24 cellular contexts compared by ENCODE assay signal in the genomic region with DNA sequence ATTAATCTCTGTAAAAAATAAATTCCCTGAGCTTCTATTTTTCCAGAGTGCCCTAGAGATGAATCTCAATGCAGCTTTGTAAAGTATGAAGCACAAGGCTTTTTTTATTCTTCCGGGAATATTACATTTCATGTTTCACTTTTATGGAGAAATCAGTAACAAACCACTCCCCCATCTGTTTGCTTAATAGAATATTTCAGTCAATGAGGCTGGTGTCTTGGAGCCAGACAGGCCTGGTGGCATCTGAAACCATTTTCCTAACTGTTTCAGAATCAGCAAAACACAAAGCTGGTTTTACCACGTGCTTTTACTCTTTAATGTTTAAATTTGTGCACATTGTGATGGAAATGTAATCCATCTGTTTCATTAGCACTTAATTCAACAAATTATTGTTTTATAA.
"Had no signal": no experiment of that assay in that cellular context is flagged by ENCODE, and none has a peak within 500 bp of the region (broad histone marks: within the 10 kb centered on the region; RNA-seq: fewer than 3 reads in every experiment).

No MANE protein-coding gene starts in this region.

- DNase-seq: activated CD4-positive, alpha-beta memory T cell treated with anti-CD3 and anti-CD28 coated beads, Interleukin-2, amount 10 ng/mL, durations not matched to agents 7 days and 5 days; activated CD4-positive, alpha-beta T cell treated with anti-CD3 and anti-CD28 coated beads, Interleukin-2, amount 10 ng/mL, durations not matched to agents 24 days and 14 days; activated CD4-positive, CD25-positive, alpha-beta regulatory T cell; activated CD8-positive, alpha-beta memory T cell treated with anti-CD3 and anti-CD28 coated beads, Interleukin-2, amount 10 ng/mL, durations not matched to agents 7 days and 5 days; activated effector memory CD4-positive, alpha-beta T cell treated with anti-CD3 and anti-CD28 coated beads, Interleukin-2, amount 50 U/mL, for 16 hours; activated naive CD4-positive, alpha-beta T cell treated with anti-CD3 and anti-CD28 coated beads, Interleukin-2, amount 10 ng/mL, durations not matched to agents 7 days and 5 days; activated T-cell treated with anti-CD3 and anti-CD28 coated beads for 4 hours; cerebellar nuclear complex; foreskin melanocyte; hypothalamus; left cardiac atrium; midbrain; right cardiac atrium; stimulated activated CD4-positive, alpha-beta T cell treated with anti-CD3 and anti-CD28 coated beads, Interleukin-12 subunit alpha, Interleukin-12 subunit beta, amount 100 ng/mL, for 4 hours; stimulated activated CD4-positive, alpha-beta T cell treated with anti-CD3 and anti-CD28 coated beads, Interleukin-4, amount 100 ng/mL, for 4 hours; stimulated activated naive CD8-positive, alpha-beta T cell treated with anti-CD3 and anti-CD28 coated beads, Interleukin-15, Interleukin-2, amounts not matched to agents 100 U/mL and 50 U/mL, for 24 hours; substantia nigra; T1000; tibial artery had no signal

- H3K36me3 ChIP-seq: neutrophil, tibial artery had no signal

- H3K4me1 ChIP-seq: parathyroid adenoma, tibial artery had no signal

- H3K36me3 Mint-ChIP-seq: activated CD8-positive, alpha-beta memory T cell treated with anti-CD3 and anti-CD28 coated beads, Interleukin-2, amount 10 ng/mL, durations not matched to agents 7 days and 5 days; activated naive CD4-positive, alpha-beta T cell treated with anti-CD3 and anti-CD28 coated beads, Interleukin-2, amount 10 ng/mL, durations not matched to agents 7 days and 5 days; natural killer cell treated with Interleukin-12 subunit alpha and Interleukin-12 subunit beta and Interleukin-15 and Interleukin-18, amount 100 ng/mL, for 72 hours had no signal

- H3K9ac ChIP-seq: parathyroid adenoma had no signal

- H3K9me3 Mint-ChIP-seq: activated CD4-positive, alpha-beta T cell treated with anti-CD3 and anti-CD28 coated beads, Interleukin-2, amount 10 ng/mL, durations not matched to agents 24 days and 14 days; activated naive CD4-positive, alpha-beta T cell treated with anti-CD3 and anti-CD28 coated beads, Interleukin-2, amount 10 ng/mL, durations not matched to agents 7 days and 5 days; T-helper 1 cell treated with Interleukin-12 subunit alpha and Interleukin-12 subunit beta and Interleukin-4 antibody, amounts not matched to agents 30 μg/mL and 1 μg/mL, for 36 hours had no signal

- H2AFZ ChIP-seq: parathyroid adenoma had no signal

- H3K4me1 Mint-ChIP-seq: activated CD4-positive, alpha-beta memory T cell treated with anti-CD3 and anti-CD28 coated beads, Interleukin-2, amount 10 ng/mL, durations not matched to agents 7 days and 5 days; activated CD4-positive, alpha-beta T cell treated with anti-CD3 and anti-CD28 coated beads, Interleukin-2, amount 10 ng/mL, durations not matched to agents 24 days and 14 days; activated CD8-positive, alpha-beta memory T cell treated with anti-CD3 and anti-CD28 coated beads, Interleukin-2, amount 10 ng/mL, durations not matched to agents 7 days and 5 days; activated naive CD4-positive, alpha-beta T cell treated with anti-CD3 and anti-CD28 coated beads, Interleukin-2, amount 10 ng/mL, durations not matched to agents 7 days and 5 days had no signal

- H3K79me2 ChIP-seq: parathyroid adenoma had no signal

- H3K27ac Mint-ChIP-seq: activated CD4-positive, alpha-beta memory T cell treated with anti-CD3 and anti-CD28 coated beads, Interleukin-2, amount 10 ng/mL, durations not matched to agents 7 days and 5 days; activated CD4-positive, alpha-beta T cell treated with anti-CD3 and anti-CD28 coated beads, Interleukin-2, amount 10 ng/mL, durations not matched to agents 24 days and 14 days; activated CD8-positive, alpha-beta memory T cell treated with anti-CD3 and anti-CD28 coated beads, Interleukin-2, amount 10 ng/mL, durations not matched to agents 7 days and 5 days; activated naive CD4-positive, alpha-beta T cell treated with anti-CD3 and anti-CD28 coated beads, Interleukin-2, amount 10 ng/mL, durations not matched to agents 7 days and 5 days; natural killer cell treated with Interleukin-12 subunit alpha and Interleukin-12 subunit beta and Interleukin-15 and Interleukin-18, amount 100 ng/mL, for 72 hours; T-helper 1 cell treated with Interleukin-12 subunit alpha and Interleukin-12 subunit beta and Interleukin-4 antibody, amounts not matched to agents 30 μg/mL and 1 μg/mL, for 36 hours had no signal

- H3K4me3 Mint-ChIP-seq: activated CD4-positive, alpha-beta memory T cell treated with anti-CD3 and anti-CD28 coated beads, Interleukin-2, amount 10 ng/mL, durations not matched to agents 7 days and 5 days; activated CD4-positive, alpha-beta T cell treated with anti-CD3 and anti-CD28 coated beads, Interleukin-2, amount 10 ng/mL, durations not matched to agents 24 days and 14 days; activated CD8-positive, alpha-beta memory T cell treated with anti-CD3 and anti-CD28 coated beads, Interleukin-2, amount 10 ng/mL, durations not matched to agents 7 days and 5 days; activated naive CD4-positive, alpha-beta T cell treated with anti-CD3 and anti-CD28 coated beads, Interleukin-2, amount 10 ng/mL, durations not matched to agents 7 days and 5 days; natural killer cell treated with Interleukin-12 subunit alpha and Interleukin-12 subunit beta and Interleukin-15 and Interleukin-18, amount 100 ng/mL, for 72 hours; T-helper 1 cell treated with Interleukin-12 subunit alpha and Interleukin-12 subunit beta and Interleukin-4 antibody, amounts not matched to agents 30 μg/mL and 1 μg/mL, for 36 hours had no signal

- H3K27me3 ChIP-seq: neutrophil, tibial artery had no signal

- H3K4me3 ChIP-seq: coronary artery, tibial artery had no signal

- H3K9me3 ChIP-seq: neutrophil, tibial artery had no signal

- H3K27ac ChIP-seq: coronary artery, neutrophil, parathyroid adenoma, tibial artery had no signal

- ATAC-seq: activated CD8-positive, alpha-beta memory T cell treated with anti-CD3 and anti-CD28 coated beads, Interleukin-2, amount 10 ng/mL, durations not matched to agents 7 days and 5 days; left cardiac atrium; natural killer cell treated with Interleukin-12 subunit alpha and Interleukin-12 subunit beta and Interleukin-15 and Interleukin-18, amount 100 ng/mL, for 72 hours; right cardiac atrium; stimulated activated naive CD8-positive, alpha-beta T cell treated with anti-CD3 and anti-CD28 coated beads, Interleukin-15, Interleukin-2, amounts not matched to agents 100 U/mL and 50 U/mL, for 24 hours had no signal

- H3K27me3 Mint-ChIP-seq: activated CD4-positive, alpha-beta memory T cell treated with anti-CD3 and anti-CD28 coated beads, Interleukin-2, amount 10 ng/mL, durations not matched to agents 7 days and 5 days; activated CD4-positive, alpha-beta T cell treated with anti-CD3 and anti-CD28 coated beads, Interleukin-2, amount 10 ng/mL, durations not matched to agents 24 days and 14 days; activated CD8-positive, alpha-beta memory T cell treated with anti-CD3 and anti-CD28 coated beads, Interleukin-2, amount 10 ng/mL, durations not matched to agents 7 days and 5 days; activated naive CD4-positive, alpha-beta T cell treated with anti-CD3 and anti-CD28 coated beads, Interleukin-2, amount 10 ng/mL, durations not matched to agents 7 days and 5 days; natural killer cell treated with Interleukin-12 subunit alpha and Interleukin-12 subunit beta and Interleukin-15 and Interleukin-18, amount 100 ng/mL, for 72 hours had no signal
